In the genomic region with DNA sequence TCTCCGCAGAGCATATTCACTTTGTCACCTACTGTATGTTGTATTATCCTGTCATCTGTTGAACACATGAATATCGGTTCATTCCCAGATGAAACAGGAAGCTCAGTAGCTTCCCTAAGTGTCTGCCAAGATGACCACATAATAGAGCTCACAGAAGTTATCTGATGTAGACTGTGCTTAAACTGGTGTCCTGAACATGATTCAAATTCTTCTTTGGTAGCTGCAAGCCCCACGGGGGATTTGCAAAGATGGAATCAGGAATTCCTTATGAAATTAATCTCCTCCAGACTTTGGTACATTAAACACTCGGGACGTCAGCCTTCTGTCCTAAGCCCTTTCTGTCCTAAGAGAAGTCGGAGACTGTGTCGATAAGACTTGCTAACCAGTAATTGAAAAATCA, we compare ENCODE assay signal across 20 cellular contexts.
"Had no signal": no experiment of that assay in that cellular context is flagged by ENCODE, and none has a peak within 500 bp of the region (broad histone marks: within the 10 kb centered on the region; RNA-seq: fewer than 3 reads in every experiment).

No MANE protein-coding gene starts in this region.

- H3K27ac ChIP-seq: dorsolateral prefrontal cortex, lower lobe of right lung, ovary, right lobe of liver, suprapubic skin, vagina had no signal

- ATAC-seq: left ventricle myocardium superior; lower lobe of right lung; natural killer cell; right lobe of liver; stimulated activated naive CD8-positive, alpha-beta T cell treated with anti-CD3 and anti-CD28 coated beads, Interleukin-15, amount 100 ng/mL, for 72 hours had no signal

- H3K4me1 ChIP-seq: lower lobe of right lung, right lobe of liver, suprapubic skin, vagina had no signal

- H3K36me3 ChIP-seq: lower lobe of right lung, ovary, right lobe of liver, suprapubic skin, vagina had no signal

- DNase-seq: dorsolateral prefrontal cortex; effector CD4-positive, alpha-beta T cell; immature natural killer cell; left ventricle myocardium superior; lower lobe of right lung; natural killer cell; occipital lobe; ovary; posterior cingulate gyrus; right lobe of liver; small intestine; stimulated activated CD4-positive, alpha-beta T cell treated with anti-CD3 and anti-CD28 coated beads, Interleukin-12 subunit alpha, Interleukin-12 subunit beta, amount 100 ng/mL, for 4 hours; stimulated activated CD4-positive, alpha-beta T cell treated with anti-CD3 and anti-CD28 coated beads, Interleukin-1b, Interleukin-23, amount 100 ng/mL, for 48 hours; stimulated activated CD4-positive, alpha-beta T cell treated with anti-CD3 and anti-CD28 coated beads, Interleukin-4, amount 100 ng/mL, for 1 hour; stimulated activated CD8-positive, alpha-beta memory T cell treated with anti-CD3 and anti-CD28 coated beads, Interleukin-4, amount 100 ng/mL, for 48 hours; stimulated activated naive CD4-positive, alpha-beta T cell; stimulated activated naive CD8-positive, alpha-beta T cell treated with anti-CD3 and anti-CD28 coated beads, Interleukin-15, amount 100 ng/mL, for 72 hours; trophoblast cell had no signal

- H3K27me3 ChIP-seq: dorsolateral prefrontal cortex, ovary, right lobe of liver, suprapubic skin, vagina had no signal

- H3K4me3 ChIP-seq: dorsolateral prefrontal cortex, lower lobe of right lung, ovary, right lobe of liver, suprapubic skin, vagina had no signal

- H3K9me3 ChIP-seq: lower lobe of right lung, ovary, right lobe of liver, suprapubic skin, vagina had no signal
